ENCODE assay signal across 2 cellular contexts in genomic region chr19:49801401-49801888, GRCh38.
TF ChIP-seq lines count a peak whose summit lies in the region.

No MANE protein-coding gene starts in this region.

TF ChIP-seq in GM12878, 131 proteins besides CTCF, POLR2A, EP300 and RAD21:
- no peak for TF ChIP-seq KLF5 (IDR thresholded peaks at IDR 0.05; ENCODE audit: partially characterized antibody)
- TF ChIP-seq MLLT1 (IDR thresholded peaks at IDR 0.05): no peak
- TF ChIP-seq RB1 (IDR thresholded peaks at IDR 0.05; ENCODE audit: borderline replicate concordance): no peak
- TF ChIP-seq IKZF2 (IDR thresholded peaks at IDR 0.05): no peak
- TF ChIP-seq SMC3 (IDR thresholded peaks at IDR 0.05; ENCODE audit: borderline replicate concordance, low read length): no peak
- no peak for TF ChIP-seq IKZF1 (conservative IDR thresholded peaks at IDR 0.05)
- no peak for TF ChIP-seq JUNB (IDR thresholded peaks at IDR 0.05)
- TF ChIP-seq RUNX3 (IDR thresholded peaks at IDR 0.05; ENCODE audit: low read length): no peak
- TF ChIP-seq PAX8 (IDR thresholded peaks at IDR 0.05): no peak
- TF ChIP-seq, protein P1, sequence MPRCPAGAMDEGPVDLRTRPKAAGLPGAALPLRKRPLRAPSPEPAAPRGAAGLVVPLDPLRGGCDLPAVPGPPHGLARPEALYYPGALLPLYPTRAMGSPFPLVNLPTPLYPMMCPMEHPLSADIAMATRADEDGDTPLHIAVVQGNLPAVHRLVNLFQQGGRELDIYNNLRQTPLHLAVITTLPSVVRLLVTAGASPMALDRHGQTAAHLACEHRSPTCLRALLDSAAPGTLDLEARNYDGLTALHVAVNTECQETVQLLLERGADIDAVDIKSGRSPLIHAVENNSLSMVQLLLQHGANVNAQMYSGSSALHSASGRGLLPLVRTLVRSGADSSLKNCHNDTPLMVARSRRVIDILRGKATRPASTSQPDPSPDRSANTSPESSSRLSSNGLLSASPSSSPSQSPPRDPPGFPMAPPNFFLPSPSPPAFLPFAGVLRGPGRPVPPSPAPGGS (IDR thresholded peaks at IDR 0.05; ENCODE audit: borderline replicate concordance, insufficient read depth, low read depth, low read length, poor library complexity, severe bottlenecking): no peak
- TF ChIP-seq NR2F1 (conservative IDR thresholded peaks at IDR 0.05): no peak
- TF ChIP-seq FOXK2 (IDR thresholded peaks at IDR 0.05): no peak
- TF ChIP-seq TCF3 (IDR thresholded peaks at IDR 0.05; ENCODE audit: borderline replicate concordance, insufficient read depth, low read depth, low read length): no peak
- TF ChIP-seq YY1 (IDR thresholded peaks at IDR 0.05; ENCODE audit: low read depth, low read length): no peak
- TF ChIP-seq, protein P2, sequence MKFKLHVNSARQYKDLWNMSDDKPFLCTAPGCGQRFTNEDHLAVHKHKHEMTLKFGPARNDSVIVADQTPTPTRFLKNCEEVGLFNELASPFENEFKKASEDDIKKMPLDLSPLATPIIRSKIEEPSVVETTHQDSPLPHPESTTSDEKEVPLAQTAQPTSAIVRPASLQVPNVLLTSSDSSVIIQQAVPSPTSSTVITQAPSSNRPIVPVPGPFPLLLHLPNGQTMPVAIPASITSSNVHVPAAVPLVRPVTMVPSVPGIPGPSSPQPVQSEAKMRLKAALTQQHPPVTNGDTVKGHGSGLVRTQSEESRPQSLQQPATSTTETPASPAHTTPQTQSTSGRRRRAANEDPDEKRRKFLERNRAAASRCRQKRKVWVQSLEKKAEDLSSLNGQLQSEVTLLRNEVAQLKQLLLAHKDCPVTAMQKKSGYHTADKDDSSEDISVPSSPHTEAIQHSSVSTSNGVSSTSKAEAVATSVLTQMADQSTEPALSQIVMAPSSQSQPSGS (IDR thresholded peaks at IDR 0.05; ENCODE audit: low read length): no peak
- TF ChIP-seq TARDBP (IDR thresholded peaks at IDR 0.05; ENCODE audit: borderline replicate concordance): no peak
- no peak for TF ChIP-seq SP1 (IDR thresholded peaks at IDR 0.05; ENCODE audit: low read depth, low read length)
- no peak for TF ChIP-seq PBX3 (IDR thresholded peaks at IDR 0.05; ENCODE audit: insufficient replicate concordance, low read depth, low read length)
- TF ChIP-seq, protein P3, sequence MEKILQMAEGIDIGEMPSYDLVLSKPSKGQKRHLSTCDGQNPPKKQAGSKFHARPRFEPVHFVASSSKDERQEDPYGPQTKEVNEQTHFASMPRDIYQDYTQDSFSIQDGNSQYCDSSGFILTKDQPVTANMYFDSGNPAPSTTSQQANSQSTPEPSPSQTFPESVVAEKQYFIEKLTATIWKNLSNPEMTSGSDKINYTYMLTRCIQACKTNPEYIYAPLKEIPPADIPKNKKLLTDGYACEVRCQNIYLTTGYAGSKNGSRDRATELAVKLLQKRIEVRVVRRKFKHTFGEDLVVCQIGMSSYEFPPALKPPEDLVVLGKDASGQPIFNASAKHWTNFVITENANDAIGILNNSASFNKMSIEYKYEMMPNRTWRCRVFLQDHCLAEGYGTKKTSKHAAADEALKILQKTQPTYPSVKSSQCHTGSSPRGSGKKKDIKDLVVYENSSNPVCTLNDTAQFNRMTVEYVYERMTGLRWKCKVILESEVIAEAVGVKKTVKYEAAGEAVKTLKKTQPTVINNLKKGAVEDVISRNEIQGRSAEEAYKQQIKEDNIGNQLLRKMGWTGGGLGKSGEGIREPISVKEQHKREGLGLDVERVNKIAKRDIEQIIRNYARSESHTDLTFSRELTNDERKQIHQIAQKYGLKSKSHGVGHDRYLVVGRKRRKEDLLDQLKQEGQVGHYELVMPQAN (conservative IDR thresholded peaks at IDR 0.05): no peak
- TF ChIP-seq KDM1A (IDR thresholded peaks at IDR 0.05; ENCODE audit: borderline replicate concordance): no peak

TF ChIP-seq in SK-N-SH treated with all-trans-retinoic acid at 6 μM for 48 hours, 23 proteins besides CTCF, POLR2A, EP300 and RAD21:
- TF ChIP-seq OSR1 (CRISPR knock-in tag; IDR thresholded peaks at IDR 0.05): no peak
- no peak for TF ChIP-seq CSDC2 (CRISPR knock-in tag; IDR thresholded peaks at IDR 0.05)
- no peak for TF ChIP-seq ZNF8 (CRISPR knock-in tag; IDR thresholded peaks at IDR 0.05)
- TF ChIP-seq CREB5 (CRISPR knock-in tag; IDR thresholded peaks at IDR 0.05; ENCODE audit: low read depth): no peak
- TF ChIP-seq ESRRG (CRISPR knock-in tag; IDR thresholded peaks at IDR 0.05): no peak
- TF ChIP-seq, protein P4, sequence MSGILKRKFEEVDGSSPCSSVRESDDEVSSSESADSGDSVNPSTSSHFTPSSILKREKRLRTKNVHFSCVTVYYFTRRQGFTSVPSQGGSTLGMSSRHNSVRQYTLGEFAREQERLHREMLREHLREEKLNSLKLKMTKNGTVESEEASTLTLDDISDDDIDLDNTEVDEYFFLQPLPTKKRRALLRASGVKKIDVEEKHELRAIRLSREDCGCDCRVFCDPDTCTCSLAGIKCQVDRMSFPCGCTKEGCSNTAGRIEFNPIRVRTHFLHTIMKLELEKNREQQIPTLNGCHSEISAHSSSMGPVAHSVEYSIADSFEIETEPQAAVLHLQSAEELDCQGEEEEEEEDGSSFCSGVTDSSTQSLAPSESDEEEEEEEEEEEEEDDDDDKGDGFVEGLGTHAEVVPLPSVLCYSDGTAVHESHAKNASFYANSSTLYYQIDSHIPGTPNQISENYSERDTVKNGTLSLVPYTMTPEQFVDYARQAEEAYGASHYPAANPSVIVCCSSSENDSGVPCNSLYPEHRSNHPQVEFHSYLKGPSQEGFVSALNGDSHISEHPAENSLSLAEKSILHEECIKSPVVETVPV (CRISPR knock-in tag; IDR thresholded peaks at IDR 0.05): no peak
- TF ChIP-seq ZFP30 (CRISPR knock-in tag; IDR thresholded peaks at IDR 0.05): no peak
- no peak for TF ChIP-seq ZFP3 (CRISPR knock-in tag; IDR thresholded peaks at IDR 0.05)
- TF ChIP-seq, protein P5, sequence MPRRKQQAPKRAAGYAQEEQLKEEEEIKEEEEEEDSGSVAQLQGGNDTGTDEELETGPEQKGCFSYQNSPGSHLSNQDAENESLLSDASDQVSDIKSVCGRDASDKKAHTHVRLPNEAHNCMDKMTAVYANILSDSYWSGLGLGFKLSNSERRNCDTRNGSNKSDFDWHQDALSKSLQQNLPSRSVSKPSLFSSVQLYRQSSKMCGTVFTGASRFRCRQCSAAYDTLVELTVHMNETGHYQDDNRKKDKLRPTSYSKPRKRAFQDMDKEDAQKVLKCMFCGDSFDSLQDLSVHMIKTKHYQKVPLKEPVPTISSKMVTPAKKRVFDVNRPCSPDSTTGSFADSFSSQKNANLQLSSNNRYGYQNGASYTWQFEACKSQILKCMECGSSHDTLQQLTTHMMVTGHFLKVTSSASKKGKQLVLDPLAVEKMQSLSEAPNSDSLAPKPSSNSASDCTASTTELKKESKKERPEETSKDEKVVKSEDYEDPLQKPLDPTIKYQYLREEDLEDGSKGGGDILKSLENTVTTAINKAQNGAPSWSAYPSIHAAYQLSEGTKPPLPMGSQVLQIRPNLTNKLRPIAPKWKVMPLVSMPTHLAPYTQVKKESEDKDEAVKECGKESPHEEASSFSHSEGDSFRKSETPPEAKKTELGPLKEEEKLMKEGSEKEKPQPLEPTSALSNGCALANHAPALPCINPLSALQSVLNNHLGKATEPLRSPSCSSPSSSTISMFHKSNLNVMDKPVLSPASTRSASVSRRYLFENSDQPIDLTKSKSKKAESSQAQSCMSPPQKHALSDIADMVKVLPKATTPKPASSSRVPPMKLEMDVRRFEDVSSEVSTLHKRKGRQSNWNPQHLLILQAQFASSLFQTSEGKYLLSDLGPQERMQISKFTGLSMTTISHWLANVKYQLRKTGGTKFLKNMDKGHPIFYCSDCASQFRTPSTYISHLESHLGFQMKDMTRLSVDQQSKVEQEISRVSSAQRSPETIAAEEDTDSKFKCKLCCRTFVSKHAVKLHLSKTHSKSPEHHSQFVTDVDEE (CRISPR knock-in tag; IDR thresholded peaks at IDR 0.05): no peak
- TF ChIP-seq, protein P6, sequence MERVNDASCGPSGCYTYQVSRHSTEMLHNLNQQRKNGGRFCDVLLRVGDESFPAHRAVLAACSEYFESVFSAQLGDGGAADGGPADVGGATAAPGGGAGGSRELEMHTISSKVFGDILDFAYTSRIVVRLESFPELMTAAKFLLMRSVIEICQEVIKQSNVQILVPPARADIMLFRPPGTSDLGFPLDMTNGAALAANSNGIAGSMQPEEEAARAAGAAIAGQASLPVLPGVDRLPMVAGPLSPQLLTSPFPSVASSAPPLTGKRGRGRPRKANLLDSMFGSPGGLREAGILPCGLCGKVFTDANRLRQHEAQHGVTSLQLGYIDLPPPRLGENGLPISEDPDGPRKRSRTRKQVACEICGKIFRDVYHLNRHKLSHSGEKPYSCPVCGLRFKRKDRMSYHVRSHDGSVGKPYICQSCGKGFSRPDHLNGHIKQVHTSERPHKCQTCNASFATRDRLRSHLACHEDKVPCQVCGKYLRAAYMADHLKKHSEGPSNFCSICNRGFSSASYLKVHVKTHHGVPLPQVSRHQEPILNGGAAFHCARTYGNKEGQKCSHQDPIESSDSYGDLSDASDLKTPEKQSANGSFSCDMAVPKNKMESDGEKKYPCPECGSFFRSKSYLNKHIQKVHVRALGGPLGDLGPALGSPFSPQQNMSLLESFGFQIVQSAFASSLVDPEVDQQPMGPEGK (CRISPR knock-in tag; IDR thresholded peaks at IDR 0.05; ENCODE audit: borderline replicate concordance): no peak
- TF ChIP-seq BACH2 (CRISPR knock-in tag; IDR thresholded peaks at IDR 0.05; ENCODE audit: borderline replicate concordance): no peak
- TF ChIP-seq GLIS3 (CRISPR knock-in tag; IDR thresholded peaks at IDR 0.05): no peak
- no peak for TF ChIP-seq TCF4 (CRISPR knock-in tag; IDR thresholded peaks at IDR 0.05; ENCODE audit: borderline replicate concordance)
- no peak for TF ChIP-seq ISL1 (CRISPR knock-in tag; IDR thresholded peaks at IDR 0.05)
- TF ChIP-seq PPARA (CRISPR knock-in tag; IDR thresholded peaks at IDR 0.05; ENCODE audit: borderline replicate concordance): no peak
- no peak for TF ChIP-seq ZNF565 (CRISPR knock-in tag; conservative IDR thresholded peaks at IDR 0.05; ENCODE audit: low read depth)
- no peak for TF ChIP-seq TOX (CRISPR knock-in tag; IDR thresholded peaks at IDR 0.05; ENCODE audit: borderline replicate concordance)
TF ChIP-seq in SK-N-SH treated with all-trans-retinoic acid at 6 μM for 48 hours: peak in this region for 0.
